11 cellular contexts compared by ENCODE assay signal in the genomic region with DNA sequence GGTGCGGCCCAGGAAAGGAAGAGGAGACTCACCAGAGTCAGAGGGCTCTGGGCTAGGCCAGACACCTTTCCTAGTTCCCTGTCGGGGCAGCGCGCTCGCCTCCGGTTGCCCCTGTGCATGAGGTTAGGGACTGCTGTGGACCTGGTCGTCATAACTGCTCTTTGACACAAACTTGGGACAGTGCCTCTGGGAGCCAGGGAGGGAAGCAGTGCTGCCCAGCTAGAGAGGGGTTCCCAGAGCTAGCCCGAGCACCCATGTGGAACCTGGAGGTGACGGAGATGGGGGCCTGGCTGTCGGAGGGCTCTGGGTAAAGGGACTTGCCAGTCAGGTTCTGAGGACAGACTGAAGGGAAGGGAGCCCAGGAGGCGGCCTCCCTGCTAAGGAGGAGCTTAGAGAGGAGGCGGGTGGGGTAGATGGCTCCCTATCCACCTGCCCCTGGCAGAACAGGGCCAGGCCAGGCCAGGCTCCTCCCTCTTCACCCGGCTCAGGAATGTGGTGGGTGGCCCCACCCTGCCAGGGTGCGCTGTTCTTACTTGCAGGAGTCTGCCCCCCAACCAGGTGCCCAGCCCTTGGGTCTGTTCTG. TPM values are rescaled to one million over a fixed set of nuclear protein-coding genes. Genes with fewer than 3 reads are reported as not detected.
DNase-seq lines count a peak whose midpoint lies in the region; ATAC-seq and TF ChIP-seq lines count a peak whose summit lies in the region.
"Had no signal": no experiment of that assay in that cellular context is flagged by ENCODE, and none has a peak within 500 bp of the region (broad histone marks: within the 10 kb centered on the region; RNA-seq: fewer than 3 reads in every experiment).

No MANE protein-coding gene starts in this region.

- no peak for ATAC-seq in central memory CD8-positive, alpha-beta T cell (replicated peaks; ENCODE audit: extremely low read depth, poor library complexity, severe bottlenecking)
- ATAC-seq in lung (ENCODE audit: insufficient read depth, low FRiP score): peak; percentile 78

- H3K27me3 ChIP-seq in lung (ENCODE audit: control insufficient read depth, insufficient read depth): no peaks in the 10 kb centered on the region

- peaks cover 8% of the 10 kb centered on the region for H3K36me3 Mint-ChIP-seq in central memory CD8-positive, alpha-beta T cell (ENCODE audit: insufficient read depth)

- H3K27me3 Mint-ChIP-seq in central memory CD8-positive, alpha-beta T cell: no peaks in the 10 kb centered on the region

- peak; percentile 23 for DNase-seq in stimulated activated CD4-positive, alpha-beta T cell treated with anti-CD3 and anti-CD28 coated beads, Interleukin-15, amount 100 ng/mL, for 24 hours
- no peak for DNase-seq in stimulated activated CD4-positive, alpha-beta T cell treated with anti-CD3 and anti-CD28 coated beads, Interleukin-12 subunit alpha, Interleukin-12 subunit beta, amount 100 ng/mL, for 4 hours
- no peak for DNase-seq in central memory CD8-positive, alpha-beta T cell (ENCODE audit: low spot score in 2 of 2)
- DNase-seq in lung (ENCODE audit: low spot score) (peak; percentile 93), dermis blood vessel endothelial cell (no peak), superior temporal gyrus (ENCODE audit: extremely low spot score) (no peak), AG20443 (ENCODE audit: low spot score) (no peak), epidermal melanocyte (ENCODE audit: insufficient read length, low spot score) (no peak)
- DNase-seq: effector CD4-positive, alpha-beta T cell; Karpas-422 had no signal

- H3K4me1 Mint-ChIP-seq in central memory CD8-positive, alpha-beta T cell: peaks cover 15% of the 10 kb centered on the region

- 64 to 81% methylated on average over 14 of the region's 14 CpGs for WGBS in lung, 2 donors

- peak overlapping the region; percentile 65 for H3K4me3 Mint-ChIP-seq in central memory CD8-positive, alpha-beta T cell

- peak overlapping the region; percentile 45 for H3K4me3 ChIP-seq in lung

- peaks cover 0 to 7% of the 10 kb centered on the region in 2 donors for H3K4me1 ChIP-seq in lung (ENCODE audit: control insufficient read depth in 2 of 2, insufficient read depth in 2 of 2, low read length in 2 of 2)

- no peaks in the 10 kb centered on the region for H3K9me3 ChIP-seq in lung (ENCODE audit: control insufficient read depth in 2 of 2, insufficient read depth in 1 of 2, low read length in 1 of 2)

- H3K27ac ChIP-seq in lung (ENCODE audit: low read depth in 1 of 2, low read length in 1 of 2): peak overlapping the region in 1 of 2 donors; percentile 81

- H3K27ac Mint-ChIP-seq in central memory CD8-positive, alpha-beta T cell (ENCODE audit: low read depth): no peak overlapping the region

- no peaks in the 10 kb centered on the region for H3K9me3 Mint-ChIP-seq in central memory CD8-positive, alpha-beta T cell

- no peak for TF ChIP-seq CTCF in lung (IDR thresholded peaks at IDR 0.05; ENCODE audit: control extremely low read depth, extremely low read depth)

- peaks cover 0 to 41% of the 10 kb centered on the region in 2 donors for H3K36me3 ChIP-seq in lung (ENCODE audit: control insufficient read depth in 2 of 2, insufficient read depth in 2 of 2, low read length in 2 of 2)

RNA-seq across cellular contexts. Expression of a gene that starts 29.7 kb away (rescaled TPM):
- 100 to 1,000 TPM in 1 of 2 donors, 10 to 100 TPM in 1; 75.9 to 194 TPM for total RNA-seq in lung
- polyA plus RNA-seq in lung: 100 to 1,000 TPM in 1 of 2 donors, 10 to 100 TPM in 1; 81.8 to 138 TPM
- 94.9 and 142 TPM in 2 replicates for total RNA-seq in dermis blood vessel endothelial cell

RNA-seq across cellular contexts. Expression of a gene that starts 32.6 kb away (rescaled TPM):
- total RNA-seq in lung (10 to 100 TPM; 32.8 to 49.6 TPM), dermis blood vessel endothelial cell (28.4 and 35.6 TPM in 2 replicates)
- 100 to 1,000 TPM in 1 of 2 donors, 10 to 100 TPM in 1; 43.5 to 104 TPM for polyA plus RNA-seq in lung

RNA-seq across cellular contexts. Expression of a gene that starts 35.3 kb away (rescaled TPM):
- total RNA-seq in lung (10 to 100 TPM; 28.9 to 99.8 TPM), dermis blood vessel endothelial cell (67.0 and 69.6 TPM in 2 replicates)
- polyA plus RNA-seq in lung: 100 to 1,000 TPM in 1 of 2 donors, 10 to 100 TPM in 1; 80.0 to 108 TPM

RNA-seq across cellular contexts. Expression of a gene that starts 51.6 kb away (rescaled TPM):
- not detected for total RNA-seq in lung
- not detected for polyA plus RNA-seq in lung
- not detected in 2 replicates for total RNA-seq in dermis blood vessel endothelial cell
- total RNA-seq: Daoy had no signal

RNA-seq across cellular contexts. Expression of a gene that starts 56.5 kb away (rescaled TPM):
- total RNA-seq in lung (100 to 1,000 TPM in 1 of 2 donors, 10 to 100 TPM in 1; 66.3 to 173 TPM), dermis blood vessel endothelial cell (93.6 and 113 TPM in 2 replicates)
- 100 to 1,000 TPM in 1 of 2 donors, 10 to 100 TPM in 1; 96.7 to 144 TPM for polyA plus RNA-seq in lung

Comparison
In these comparisons a context has a peak if more than half of its experiments do, and no peak if none do; other contexts are left out.
1. DNase-seq: peak in stimulated activated CD4-positive, alpha-beta T cell treated with anti-CD3 and anti-CD28 coated beads, Interleukin-15, amount 100 ng/mL, for 24 hours (single experiment) and lung (single experiment); none in stimulated activated CD4-positive, alpha-beta T cell treated with anti-CD3 and anti-CD28 coated beads, Interleukin-12 subunit alpha, Interleukin-12 subunit beta, amount 100 ng/mL, for 4 hours (single experiment), central memory CD8-positive, alpha-beta T cell (0 of 2), dermis blood vessel endothelial cell (single experiment), superior temporal gyrus (single experiment), AG20443 (single experiment) and epidermal melanocyte (single experiment).